In the genomic region with DNA sequence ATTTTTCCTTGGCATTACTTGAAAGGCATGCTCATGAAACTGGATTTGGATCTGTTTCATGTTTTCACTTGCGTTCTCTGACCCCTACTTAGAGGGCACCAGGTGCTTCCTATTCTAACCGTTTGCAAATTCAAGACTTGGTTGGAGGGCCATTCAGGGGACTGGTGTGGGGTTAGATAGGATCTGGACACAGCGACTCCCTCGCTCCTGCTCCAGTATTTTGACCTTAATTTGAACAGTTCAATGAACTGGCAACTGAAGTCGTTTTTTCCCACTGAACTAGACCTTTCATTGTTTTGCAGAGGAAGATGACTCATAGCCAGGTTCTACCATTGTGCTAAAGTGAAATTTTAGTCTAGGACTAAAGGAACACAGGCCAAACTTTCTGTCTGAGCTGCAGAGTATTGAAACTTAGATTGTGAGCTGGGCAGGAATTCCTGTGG, we compare ENCODE assay signal across 8 cellular contexts.
DNase-seq lines count a peak whose midpoint lies in the region; ATAC-seq, FAIRE-seq and TF ChIP-seq lines count a peak whose summit lies in the region.

No MANE protein-coding gene starts in this region.

- 31% methylated on average over 5 of the region's 5 CpGs for WGBS in HepG2 (ENCODE audit: low lambda C conversion rate)
- WGBS in aorta, 2 donors, result 46 to 49% methylated on average over 5 of the region's 5 CpGs

- ATAC-seq in Right ventricle myocardium inferior (peak; percentile 36), HepG2 (peak; percentile 81), aorta (ENCODE audit: low FRiP score) (peak; percentile 68)

- peaks cover 84% of the 10 kb centered on the region for H3K4me1 Mint-ChIP-seq in activated naive CD8-positive, alpha-beta T cell treated with anti-CD3 and anti-CD28 coated beads for 36 hours

- DNase-seq in Right ventricle myocardium inferior (ENCODE audit: missing footprints) (no peak), right atrium auricular region (ENCODE audit: low spot score) (no peak), HS-5 (ENCODE audit: low read depth) (peak; percentile 26), HepG2 (ENCODE audit: low spot score) (peak; percentile 81), aorta (no peak), amniotic stem cell (lab: John Stamatoyannopoulos, UW) (no peak), D721Med (ENCODE audit: insufficient read length, low spot score) (no peak)
- DNase-seq in activated naive CD8-positive, alpha-beta T cell treated with anti-CD3 and anti-CD28 coated beads for 36 hours, result no peak

- peaks cover 6% of the 10 kb centered on the region for H4K20me1 ChIP-seq in HepG2 (ENCODE audit: insufficient read depth, low read length)

- peaks cover 0 to 58% of the 10 kb centered on the region in 2 donors for H3K4me1 ChIP-seq in right atrium auricular region
- H3K4me1 ChIP-seq in HepG2 (ENCODE audit: insufficient read depth, low read length), result peaks cover 85% of the 10 kb centered on the region
- peaks cover 6 to 11% of the 10 kb centered on the region in 2 donors for H3K4me1 ChIP-seq in aorta (ENCODE audit: control insufficient read depth in 1 of 2, insufficient read depth in 2 of 2, low read length in 2 of 2)

- H3K27me3 ChIP-seq in right atrium auricular region (no peaks in the 10 kb centered on the region), HepG2 (ENCODE audit: control insufficient read depth in 1 of 2, insufficient read depth in 2 of 2, low read length in 2 of 2) (no peaks in the 10 kb centered on the region), aorta (ENCODE audit: control insufficient read depth in 1 of 2, insufficient read depth in 2 of 2, low read length in 1 of 2) (no peaks in the 10 kb centered on the region)

- peak overlapping the region; percentile 59 for H3K4me2 ChIP-seq in HepG2 (ENCODE audit: low read depth, low read length)

- peaks cover 5% of the 10 kb centered on the region for H3K9me3 Mint-ChIP-seq in activated naive CD8-positive, alpha-beta T cell treated with anti-CD3 and anti-CD28 coated beads for 36 hours

- no peaks in the 10 kb centered on the region for H3K9me3 ChIP-seq in right atrium auricular region
- H3K9me3 ChIP-seq in HepG2 (ENCODE audit: low read length), result no peaks in the 10 kb centered on the region
- H3K9me3 ChIP-seq in aorta (ENCODE audit: control insufficient read depth, low read length), result no peaks in the 10 kb centered on the region

- intact Hi-C loops in Right ventricle myocardium inferior (cut with DNase I), result no loop called here
- intact Hi-C loops in HepG2 (cut with micrococcal nuclease; ENCODE audit: unreplicated experiment), result no loop called here
- intact Hi-C loops in aorta (cut with DNase I), result no loop called here

- peak overlapping the region; percentile 94 for H3K27ac Mint-ChIP-seq in activated naive CD8-positive, alpha-beta T cell treated with anti-CD3 and anti-CD28 coated beads for 36 hours

- H3K27me3 Mint-ChIP-seq in activated naive CD8-positive, alpha-beta T cell treated with anti-CD3 and anti-CD28 coated beads for 36 hours, result no peaks in the 10 kb centered on the region

- in situ Hi-C loops in HepG2 (cut with HindIII; ENCODE audit: extremely low pct_ligation_motif_present, low pct_unique_long_range_greater_than_20kb), result no loop called here

- no peak for TF ChIP-seq RAD21 in HepG2 (CRISPR knock-in tag; IDR thresholded peaks at IDR 0.05)

- POLR2A ChIA-PET in HepG2 (lab: Yijun Ruan, JAX), result no interaction called here

- peak; percentile 46 for FAIRE-seq in HepG2 (lab: Jason Lieb, UNC)
- no peak for FAIRE-seq in D721Med (lab: Jason Lieb, UNC)

- TF ChIP-seq EP300 in HepG2 (IDR thresholded peaks at IDR 0.05; ENCODE audit: low read depth in 2 of 2, low read length in 2 of 2), result peak in 1 of 2 experiments; percentile 54; a peak in 1 of 4 replicates
- no peak for TF ChIP-seq EP300 in HepG2 (CRISPR knock-in tag; IDR thresholded peaks at IDR 0.05; ENCODE audit: borderline replicate concordance)

- TF ChIP-seq CTCF in right atrium auricular region (IDR thresholded peaks at IDR 0.05) (no peak), HepG2 (CRISPR knock-in tag; IDR thresholded peaks at IDR 0.05) (no peak), D721Med (IDR thresholded peaks at IDR 0.05; ENCODE audit: insufficient read depth, missing control alignments) (no peak)

- CTCF ChIA-PET in HepG2 (lab: Yijun Ruan, JAX; ENCODE audit: low intra/inter-chr PET ratio, low total read pairs), result no interaction called here

- no peak overlapping the region for H2AFZ ChIP-seq in HepG2 (ENCODE audit: low read length)

- H3K79me2 ChIP-seq in HepG2 (ENCODE audit: insufficient read depth, low read length), result peaks cover 94% of the 10 kb centered on the region

- H3K4me3 ChIP-seq in right atrium auricular region, result no peak overlapping the region
- no peak overlapping the region; a peak in 1 of 6 replicates for H3K4me3 ChIP-seq in HepG2 (replicated peaks in 1 of 3; ENCODE audit: insufficient read depth in 1 of 3, low read depth in 2 of 3, low read length in 3 of 3)
- no peak overlapping the region for H3K4me3 ChIP-seq in aorta (ENCODE audit: low read length in 2 of 2)

- peak overlapping the region; percentile 39 for H3K9ac ChIP-seq in HepG2 (ENCODE audit: insufficient read depth, low read depth, low read length)

- H3K27ac ChIP-seq in right atrium auricular region (peak overlapping the region in 1 of 2 donors; percentile 41), HepG2 (ENCODE audit: extremely low read length, insufficient read depth, low read length) (peak overlapping the region; percentile 53), aorta (ENCODE audit: low read depth in 1 of 2, low read length in 2 of 2) (no peak overlapping the region)

- BruUV-seq in HepG2 (replicated peaks; lab: Mats Ljungman, UMichigan), result no TSS peak

- H3K36me3 ChIP-seq in right atrium auricular region, result no peaks in the 10 kb centered on the region
- peaks cover 0 to 5% of the 10 kb centered on the region in 2 experiments; a peak in 4 of 5 replicates for H3K36me3 ChIP-seq in HepG2 (replicated peaks in 1 of 2; ENCODE audit: control insufficient read depth in 1 of 2, insufficient read depth in 2 of 2, low read length in 2 of 2)
- no peaks in the 10 kb centered on the region for H3K36me3 ChIP-seq in aorta (ENCODE audit: control insufficient read depth in 1 of 2, insufficient read depth in 2 of 2, low read length in 1 of 2)

- TF ChIP-seq POLR2A in HepG2 (IDR thresholded peaks at IDR 0.05; ENCODE audit: insufficient read depth in 1 of 2, low read depth in 2 of 2, low read length in 2 of 2), result no peak

- H3K4me3 Mint-ChIP-seq in activated naive CD8-positive, alpha-beta T cell treated with anti-CD3 and anti-CD28 coated beads for 36 hours, result peak overlapping the region; percentile 66

- H3K36me3 Mint-ChIP-seq in activated naive CD8-positive, alpha-beta T cell treated with anti-CD3 and anti-CD28 coated beads for 36 hours, result peaks cover 21% of the 10 kb centered on the region

TF ChIP-seq in HepG2, 621 proteins besides CTCF, POLR2A, EP300 and RAD21 (continues in another document):
- TF ChIP-seq ZMYM2 (CRISPR knock-in tag; IDR thresholded peaks at IDR 0.05) (peak; percentile 38; the same call in 1 of the 2 replicates), SOX6 (IDR thresholded peaks at IDR 0.05) (no peak), SOX6 (CRISPR knock-in tag; IDR thresholded peaks at IDR 0.05) (peak; percentile 95), BCL6 (CRISPR knock-in tag; IDR thresholded peaks at IDR 0.05) (peak; percentile 67), ZNF232 (CRISPR knock-in tag; IDR thresholded peaks at IDR 0.05; ENCODE audit: borderline replicate concordance) (no peak), ZNF530 (CRISPR knock-in tag; IDR thresholded peaks at IDR 0.05; ENCODE audit: low read depth) (no peak), ZNF207 (IDR thresholded peaks at IDR 0.05; ENCODE audit: borderline replicate concordance) (no peak), SP5 (CRISPR knock-in tag; IDR thresholded peaks at IDR 0.05; ENCODE audit: borderline replicate concordance, low read depth) (no peak), ZZZ3 (CRISPR knock-in tag; IDR thresholded peaks at IDR 0.05; ENCODE audit: borderline replicate concordance) (no peak), PRPF4 (IDR thresholded peaks at IDR 0.05; ENCODE audit: low read depth, low read length, poor library complexity, severe bottlenecking) (no peak), ZNF557 (CRISPR knock-in tag; IDR thresholded peaks at IDR 0.05) (no peak)
- TF ChIP-seq, protein P1, sequence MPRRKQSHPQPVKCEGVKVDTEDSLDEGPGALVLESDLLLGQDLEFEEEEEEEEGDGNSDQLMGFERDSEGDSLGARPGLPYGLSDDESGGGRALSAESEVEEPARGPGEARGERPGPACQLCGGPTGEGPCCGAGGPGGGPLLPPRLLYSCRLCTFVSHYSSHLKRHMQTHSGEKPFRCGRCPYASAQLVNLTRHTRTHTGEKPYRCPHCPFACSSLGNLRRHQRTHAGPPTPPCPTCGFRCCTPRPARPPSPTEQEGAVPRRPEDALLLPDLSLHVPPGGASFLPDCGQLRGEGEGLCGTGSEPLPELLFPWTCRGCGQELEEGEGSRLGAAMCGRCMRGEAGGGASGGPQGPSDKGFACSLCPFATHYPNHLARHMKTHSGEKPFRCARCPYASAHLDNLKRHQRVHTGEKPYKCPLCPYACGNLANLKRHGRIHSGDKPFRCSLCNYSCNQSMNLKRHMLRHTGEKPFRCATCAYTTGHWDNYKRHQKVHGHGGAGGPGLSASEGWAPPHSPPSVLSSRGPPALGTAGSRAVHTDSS (CRISPR knock-in tag; conservative IDR thresholded peaks at IDR 0.05), result 0 out of 2 replicates have a peak, but pooled peaks have one; percentile 66
- TF ChIP-seq, protein P2, sequence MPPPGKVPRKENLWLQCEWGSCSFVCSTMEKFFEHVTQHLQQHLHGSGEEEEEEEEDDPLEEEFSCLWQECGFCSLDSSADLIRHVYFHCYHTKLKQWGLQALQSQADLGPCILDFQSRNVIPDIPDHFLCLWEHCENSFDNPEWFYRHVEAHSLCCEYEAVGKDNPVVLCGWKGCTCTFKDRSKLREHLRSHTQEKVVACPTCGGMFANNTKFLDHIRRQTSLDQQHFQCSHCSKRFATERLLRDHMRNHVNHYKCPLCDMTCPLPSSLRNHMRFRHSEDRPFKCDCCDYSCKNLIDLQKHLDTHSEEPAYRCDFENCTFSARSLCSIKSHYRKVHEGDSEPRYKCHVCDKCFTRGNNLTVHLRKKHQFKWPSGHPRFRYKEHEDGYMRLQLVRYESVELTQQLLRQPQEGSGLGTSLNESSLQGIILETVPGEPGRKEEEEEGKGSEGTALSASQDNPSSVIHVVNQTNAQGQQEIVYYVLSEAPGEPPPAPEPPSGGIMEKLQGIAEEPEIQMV (CRISPR knock-in tag; IDR thresholded peaks at IDR 0.05; ENCODE audit: low read depth), result no peak

Comparison
In these comparisons a context has a peak if more than half of its experiments do, and no peak if none do; other contexts are left out.
1. DNase-seq: peak in HS-5 (single experiment) and HepG2 (single experiment); none in Right ventricle myocardium inferior (single experiment), right atrium auricular region (single experiment), activated naive CD8-positive, alpha-beta T cell treated with anti-CD3 and anti-CD28 coated beads for 36 hours (single experiment), aorta (0 of 2), amniotic stem cell (single experiment) and D721Med (single experiment).
2. Peak in every context shown above with its lines, with median percentiles within 50 percentile points of each other: ATAC-seq.